1 cellular context compared by ENCODE assay signal in genomic region chr12:100450726-100451125, GRCh38.
TF ChIP-seq lines count a peak whose summit lies in the region.

No MANE protein-coding gene starts in this region.

TF ChIP-seq in GM23338, 12 proteins besides CTCF, POLR2A, EP300 and RAD21 (continued from another document):
- TF ChIP-seq, protein P1, sequence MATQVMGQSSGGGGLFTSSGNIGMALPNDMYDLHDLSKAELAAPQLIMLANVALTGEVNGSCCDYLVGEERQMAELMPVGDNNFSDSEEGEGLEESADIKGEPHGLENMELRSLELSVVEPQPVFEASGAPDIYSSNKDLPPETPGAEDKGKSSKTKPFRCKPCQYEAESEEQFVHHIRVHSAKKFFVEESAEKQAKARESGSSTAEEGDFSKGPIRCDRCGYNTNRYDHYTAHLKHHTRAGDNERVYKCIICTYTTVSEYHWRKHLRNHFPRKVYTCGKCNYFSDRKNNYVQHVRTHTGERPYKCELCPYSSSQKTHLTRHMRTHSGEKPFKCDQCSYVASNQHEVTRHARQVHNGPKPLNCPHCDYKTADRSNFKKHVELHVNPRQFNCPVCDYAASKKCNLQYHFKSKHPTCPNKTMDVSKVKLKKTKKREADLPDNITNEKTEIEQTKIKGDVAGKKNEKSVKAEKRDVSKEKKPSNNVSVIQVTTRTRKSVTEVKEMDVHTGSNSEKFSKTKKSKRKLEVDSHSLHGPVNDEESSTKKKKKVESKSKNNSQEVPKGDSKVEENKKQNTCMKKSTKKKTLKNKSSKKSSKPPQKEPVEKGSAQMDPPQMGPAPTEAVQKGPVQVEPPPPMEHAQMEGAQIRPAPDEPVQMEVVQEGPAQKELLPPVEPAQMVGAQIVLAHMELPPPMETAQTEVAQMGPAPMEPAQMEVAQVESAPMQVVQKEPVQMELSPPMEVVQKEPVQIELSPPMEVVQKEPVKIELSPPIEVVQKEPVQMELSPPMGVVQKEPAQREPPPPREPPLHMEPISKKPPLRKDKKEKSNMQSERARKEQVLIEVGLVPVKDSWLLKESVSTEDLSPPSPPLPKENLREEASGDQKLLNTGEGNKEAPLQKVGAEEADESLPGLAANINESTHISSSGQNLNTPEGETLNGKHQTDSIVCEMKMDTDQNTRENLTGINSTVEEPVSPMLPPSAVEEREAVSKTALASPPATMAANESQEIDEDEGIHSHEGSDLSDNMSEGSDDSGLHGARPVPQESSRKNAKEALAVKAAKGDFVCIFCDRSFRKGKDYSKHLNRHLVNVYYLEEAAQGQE (IDR thresholded peaks at IDR 0.05; ENCODE audit: unreplicated experiment) = no peak
- TF ChIP-seq STAT1 (IDR thresholded peaks at IDR 0.05; ENCODE audit: unreplicated experiment) (no peak), EZH2phosphoT487 (IDR thresholded peaks at IDR 0.05; ENCODE audit: unreplicated experiment) (no peak), ETS1 (IDR thresholded peaks at IDR 0.05) (no peak), ZNF114 (CRISPR knock-in tag; IDR thresholded peaks at IDR 0.05) (no peak), EZH2 (IDR thresholded peaks at IDR 0.05; ENCODE audit: low read depth, unreplicated experiment) (no peak), POLR2AphosphoS5 (IDR thresholded peaks at IDR 0.05; ENCODE audit: low read depth) (no peak), CREB1 (CRISPR knock-in tag; IDR thresholded peaks at IDR 0.05; ENCODE audit: low read depth) (no peak), ZNF331 (CRISPR knock-in tag; IDR thresholded peaks at IDR 0.05; ENCODE audit: low read depth) (no peak), JUNB (IDR thresholded peaks at IDR 0.05; ENCODE audit: unreplicated experiment) (no peak)
TF ChIP-seq in GM23338: peak in this region for 0.
